In the genomic region with DNA sequence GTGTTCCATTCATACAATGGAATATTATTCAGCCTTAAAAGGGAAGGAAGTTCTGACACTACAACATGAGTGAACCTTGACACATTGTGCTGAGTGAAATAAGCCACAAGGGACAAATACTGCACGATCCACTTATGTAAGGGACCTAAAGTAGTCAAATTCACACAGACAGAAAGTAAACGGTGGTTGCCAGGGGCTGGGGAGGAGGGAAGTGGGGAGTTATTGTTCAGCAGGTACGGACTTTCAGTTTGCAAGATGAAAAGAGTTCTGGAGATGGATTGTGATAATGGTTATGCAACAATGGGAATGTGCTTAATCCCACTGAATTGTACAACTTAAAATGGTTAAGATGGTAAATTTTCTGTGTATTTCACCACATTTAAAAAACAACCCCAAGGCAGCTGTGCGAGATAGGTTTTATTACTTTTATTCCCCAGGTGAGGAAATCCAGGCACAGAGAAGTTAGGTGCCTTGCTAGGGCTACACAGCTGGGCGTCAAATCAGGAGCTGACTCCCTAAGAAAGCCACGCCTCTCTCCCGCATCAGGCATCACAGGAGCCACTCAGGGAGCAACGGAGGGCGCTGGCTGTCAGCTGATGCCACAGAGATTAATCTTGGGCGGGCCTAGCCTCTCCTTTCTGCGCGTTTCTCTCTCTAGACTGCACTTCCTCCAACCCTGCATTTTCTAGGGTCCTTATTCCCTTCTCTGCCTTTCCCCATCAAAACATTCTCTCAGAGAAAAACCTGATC, we compare ENCODE assay signal across 1 cellular context.
TF ChIP-seq lines count a peak whose summit lies in the region.

No MANE protein-coding gene starts in this region.

TF ChIP-seq in HepG2, 621 proteins besides CTCF, POLR2A, EP300 and RAD21 (continued from another document and continues in another):
- TF ChIP-seq MED1 (CRISPR knock-in tag; IDR thresholded peaks at IDR 0.05) (peak; percentile 51; the same call in 1 of the 2 replicates), EZH2 (conservative IDR thresholded peaks at IDR 0.05; ENCODE audit: low read depth, low read length) (no peak), FOXK2 (IDR thresholded peaks at IDR 0.05) (no peak), ZSCAN31 (CRISPR knock-in tag; IDR thresholded peaks at IDR 0.05; ENCODE audit: low read depth) (no peak), GMEB2 (CRISPR knock-in tag; IDR thresholded peaks at IDR 0.05; ENCODE audit: low read depth) (no peak), DMTF1 (CRISPR knock-in tag; IDR thresholded peaks at IDR 0.05) (no peak; the same call in 1 of the 2 replicates), ZNF547 (CRISPR knock-in tag; IDR thresholded peaks at IDR 0.05) (0 out of 2 replicates have a peak, but pooled peaks have one; percentile 43), SP5 (CRISPR knock-in tag; IDR thresholded peaks at IDR 0.05; ENCODE audit: borderline replicate concordance, low read depth) (no peak), ZXDC (CRISPR knock-in tag; IDR thresholded peaks at IDR 0.05) (no peak), ZIK1 (CRISPR knock-in tag; IDR thresholded peaks at IDR 0.05; ENCODE audit: borderline replicate concordance, low read depth) (no peak), EED (CRISPR knock-in tag; IDR thresholded peaks at IDR 0.05) (no peak), KLF6 (CRISPR knock-in tag; IDR thresholded peaks at IDR 0.05) (no peak), ZNF264 (CRISPR knock-in tag; IDR thresholded peaks at IDR 0.05) (0 out of 2 replicates have a peak, but pooled peaks have one; percentile 18), ZNF232 (CRISPR knock-in tag; IDR thresholded peaks at IDR 0.05; ENCODE audit: borderline replicate concordance) (no peak), IRF9 (CRISPR knock-in tag; IDR thresholded peaks at IDR 0.05; ENCODE audit: borderline replicate concordance) (no peak), SIN3B (IDR thresholded peaks at IDR 0.05; ENCODE audit: low read length) (no peak), STAT5B (CRISPR knock-in tag; IDR thresholded peaks at IDR 0.05) (no peak), HDAC2 (CRISPR knock-in tag; IDR thresholded peaks at IDR 0.05) (peak; percentile 26; the same call in 1 of the 2 replicates), RARA (CRISPR knock-in tag; IDR thresholded peaks at IDR 0.05) (peak; percentile 73), HNF4A (CRISPR knock-in tag; IDR thresholded peaks at IDR 0.05) (peak; percentile 64), TERF1 (CRISPR knock-in tag; IDR thresholded peaks at IDR 0.05) (no peak), ELF3 (CRISPR knock-in tag; IDR thresholded peaks at IDR 0.05) (peak; percentile 72), ARID2 (CRISPR knock-in tag; IDR thresholded peaks at IDR 0.05; ENCODE audit: borderline replicate concordance) (0 out of 2 replicates have a peak, but pooled peaks have one; percentile 70), ZC3H4 (CRISPR knock-in tag; IDR thresholded peaks at IDR 0.05; ENCODE audit: borderline replicate concordance) (no peak), ZNF430 (CRISPR knock-in tag; IDR thresholded peaks at IDR 0.05) (no peak), TSC22D2 (CRISPR knock-in tag; IDR thresholded peaks at IDR 0.05; ENCODE audit: borderline replicate concordance) (peak; percentile 30; the same call in 1 of the 2 replicates), POGZ (CRISPR knock-in tag; IDR thresholded peaks at IDR 0.05) (peak; percentile 31; the same call in 1 of the 2 replicates), FOSL2 (CRISPR knock-in tag; IDR thresholded peaks at IDR 0.05) (no peak), HNF4G (IDR thresholded peaks at IDR 0.05; ENCODE audit: borderline replicate concordance, low read depth, low read length) (peak; percentile 31; the same call in 1 of the 2 replicates), HNF4G (CRISPR knock-in tag; IDR thresholded peaks at IDR 0.05; ENCODE audit: borderline replicate concordance, low read depth) (no peak), RELA (CRISPR knock-in tag; IDR thresholded peaks at IDR 0.05) (no peak), ZNF251 (CRISPR knock-in tag; IDR thresholded peaks at IDR 0.05) (no peak)
- TF ChIP-seq, protein P1, sequence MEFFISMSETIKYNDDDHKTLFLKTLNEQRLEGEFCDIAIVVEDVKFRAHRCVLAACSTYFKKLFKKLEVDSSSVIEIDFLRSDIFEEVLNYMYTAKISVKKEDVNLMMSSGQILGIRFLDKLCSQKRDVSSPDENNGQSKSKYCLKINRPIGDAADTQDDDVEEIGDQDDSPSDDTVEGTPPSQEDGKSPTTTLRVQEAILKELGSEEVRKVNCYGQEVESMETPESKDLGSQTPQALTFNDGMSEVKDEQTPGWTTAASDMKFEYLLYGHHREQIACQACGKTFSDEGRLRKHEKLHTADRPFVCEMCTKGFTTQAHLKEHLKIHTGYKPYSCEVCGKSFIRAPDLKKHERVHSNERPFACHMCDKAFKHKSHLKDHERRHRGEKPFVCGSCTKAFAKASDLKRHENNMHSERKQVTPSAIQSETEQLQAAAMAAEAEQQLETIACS (CRISPR knock-in tag; IDR thresholded peaks at IDR 0.05) = no peak
- TF ChIP-seq, protein P2, sequence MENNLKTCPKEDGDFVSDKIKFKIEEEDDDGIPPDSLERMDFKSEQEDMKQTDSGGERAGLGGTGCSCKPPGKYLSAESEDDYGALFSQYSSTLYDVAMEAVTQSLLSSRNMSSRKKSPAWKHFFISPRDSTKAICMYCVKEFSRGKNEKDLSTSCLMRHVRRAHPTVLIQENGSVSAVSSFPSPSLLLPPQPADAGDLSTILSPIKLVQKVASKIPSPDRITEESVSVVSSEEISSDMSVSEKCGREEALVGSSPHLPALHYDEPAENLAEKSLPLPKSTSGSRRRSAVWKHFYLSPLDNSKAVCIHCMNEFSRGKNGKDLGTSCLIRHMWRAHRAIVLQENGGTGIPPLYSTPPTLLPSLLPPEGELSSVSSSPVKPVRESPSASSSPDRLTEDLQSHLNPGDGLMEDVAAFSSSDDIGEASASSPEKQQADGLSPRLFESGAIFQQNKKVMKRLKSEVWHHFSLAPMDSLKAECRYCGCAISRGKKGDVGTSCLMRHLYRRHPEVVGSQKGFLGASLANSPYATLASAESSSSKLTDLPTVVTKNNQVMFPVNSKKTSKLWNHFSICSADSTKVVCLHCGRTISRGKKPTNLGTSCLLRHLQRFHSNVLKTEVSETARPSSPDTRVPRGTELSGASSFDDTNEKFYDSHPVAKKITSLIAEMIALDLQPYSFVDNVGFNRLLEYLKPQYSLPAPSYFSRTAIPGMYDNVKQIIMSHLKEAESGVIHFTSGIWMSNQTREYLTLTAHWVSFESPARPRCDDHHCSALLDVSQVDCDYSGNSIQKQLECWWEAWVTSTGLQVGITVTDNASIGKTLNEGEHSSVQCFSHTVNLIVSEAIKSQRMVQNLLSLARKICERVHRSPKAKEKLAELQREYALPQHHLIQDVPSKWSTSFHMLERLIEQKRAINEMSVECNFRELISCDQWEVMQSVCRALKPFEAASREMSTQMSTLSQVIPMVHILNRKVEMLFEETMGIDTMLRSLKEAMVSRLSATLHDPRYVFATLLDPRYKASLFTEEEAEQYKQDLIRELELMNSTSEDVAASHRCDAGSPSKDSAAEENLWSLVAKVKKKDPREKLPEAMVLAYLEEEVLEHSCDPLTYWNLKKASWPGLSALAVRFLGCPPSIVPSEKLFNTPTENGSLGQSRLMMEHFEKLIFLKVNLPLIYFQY (CRISPR knock-in tag; IDR thresholded peaks at IDR 0.05; ENCODE audit: borderline replicate concordance) = no peak
- TF ChIP-seq, protein P3, sequence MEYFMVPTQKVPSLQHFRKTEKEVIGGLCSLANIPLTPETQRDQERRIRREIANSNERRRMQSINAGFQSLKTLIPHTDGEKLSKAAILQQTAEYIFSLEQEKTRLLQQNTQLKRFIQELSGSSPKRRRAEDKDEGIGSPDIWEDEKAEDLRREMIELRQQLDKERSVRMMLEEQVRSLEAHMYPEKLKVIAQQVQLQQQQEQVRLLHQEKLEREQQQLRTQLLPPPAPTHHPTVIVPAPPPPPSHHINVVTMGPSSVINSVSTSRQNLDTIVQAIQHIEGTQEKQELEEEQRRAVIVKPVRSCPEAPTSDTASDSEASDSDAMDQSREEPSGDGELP (IDR thresholded peaks at IDR 0.05; ENCODE audit: borderline replicate concordance, low read depth) = peak; percentile 74; the same call in 1 of the 2 replicates
- TF ChIP-seq, protein P4, sequence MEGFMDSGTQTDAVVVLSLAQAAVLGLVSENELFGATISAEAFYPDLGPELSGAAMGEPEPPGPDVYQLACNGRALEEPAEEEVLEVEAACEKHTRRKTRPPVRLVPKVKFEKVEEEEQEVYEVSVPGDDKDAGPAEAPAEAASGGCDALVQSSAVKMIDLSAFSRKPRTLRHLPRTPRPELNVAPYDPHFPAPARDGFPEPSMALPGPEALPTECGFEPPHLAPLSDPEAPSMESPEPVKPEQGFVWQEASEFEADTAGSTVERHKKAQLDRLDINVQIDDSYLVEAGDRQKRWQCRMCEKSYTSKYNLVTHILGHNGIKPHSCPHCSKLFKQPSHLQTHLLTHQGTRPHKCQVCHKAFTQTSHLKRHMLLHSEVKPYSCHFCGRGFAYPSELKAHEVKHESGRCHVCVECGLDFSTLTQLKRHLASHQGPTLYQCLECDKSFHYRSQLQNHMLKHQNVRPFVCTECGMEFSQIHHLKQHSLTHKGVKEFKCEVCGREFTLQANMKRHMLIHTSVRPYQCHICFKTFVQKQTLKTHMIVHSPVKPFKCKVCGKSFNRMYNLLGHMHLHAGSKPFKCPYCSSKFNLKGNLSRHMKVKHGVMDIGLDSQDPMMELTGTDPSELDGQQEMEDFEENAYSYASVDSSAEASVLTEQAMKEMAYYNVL (CRISPR knock-in tag; IDR thresholded peaks at IDR 0.05; ENCODE audit: borderline replicate concordance) = 0 out of 2 replicates have a peak, but pooled peaks have one; percentile 19
- TF ChIP-seq, protein P5, sequence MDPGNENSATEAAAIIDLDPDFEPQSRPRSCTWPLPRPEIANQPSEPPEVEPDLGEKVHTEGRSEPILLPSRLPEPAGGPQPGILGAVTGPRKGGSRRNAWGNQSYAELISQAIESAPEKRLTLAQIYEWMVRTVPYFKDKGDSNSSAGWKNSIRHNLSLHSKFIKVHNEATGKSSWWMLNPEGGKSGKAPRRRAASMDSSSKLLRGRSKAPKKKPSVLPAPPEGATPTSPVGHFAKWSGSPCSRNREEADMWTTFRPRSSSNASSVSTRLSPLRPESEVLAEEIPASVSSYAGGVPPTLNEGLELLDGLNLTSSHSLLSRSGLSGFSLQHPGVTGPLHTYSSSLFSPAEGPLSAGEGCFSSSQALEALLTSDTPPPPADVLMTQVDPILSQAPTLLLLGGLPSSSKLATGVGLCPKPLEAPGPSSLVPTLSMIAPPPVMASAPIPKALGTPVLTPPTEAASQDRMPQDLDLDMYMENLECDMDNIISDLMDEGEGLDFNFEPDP (CRISPR knock-in tag; conservative IDR thresholded peaks at IDR 0.05) = no peak
